Comparison of ENCODE assay signal across 2 cellular contexts in genomic region chr7:107998660-107999480, GRCh38.
TF ChIP-seq lines count a peak whose summit lies in the region.

No MANE protein-coding gene starts in this region.

TF ChIP-seq in SK-N-SH, 30 proteins besides CTCF, POLR2A, EP300 and RAD21 (continued from another document):
- peak; percentile 56; the same call in 1 of the 2 replicates for TF ChIP-seq JUND (IDR thresholded peaks at IDR 0.05)

TF ChIP-seq in endothelial cell of umbilical vein, 7 proteins besides CTCF, POLR2A, EP300 and RAD21 (continued from another document):
- peak; percentile 52 for TF ChIP-seq GATA2 (IDR thresholded peaks at IDR 0.05; ENCODE audit: insufficient read depth, insufficient read length, low read depth, low read length)
